ENCODE assay signal across 8 cellular contexts in the genomic region with DNA sequence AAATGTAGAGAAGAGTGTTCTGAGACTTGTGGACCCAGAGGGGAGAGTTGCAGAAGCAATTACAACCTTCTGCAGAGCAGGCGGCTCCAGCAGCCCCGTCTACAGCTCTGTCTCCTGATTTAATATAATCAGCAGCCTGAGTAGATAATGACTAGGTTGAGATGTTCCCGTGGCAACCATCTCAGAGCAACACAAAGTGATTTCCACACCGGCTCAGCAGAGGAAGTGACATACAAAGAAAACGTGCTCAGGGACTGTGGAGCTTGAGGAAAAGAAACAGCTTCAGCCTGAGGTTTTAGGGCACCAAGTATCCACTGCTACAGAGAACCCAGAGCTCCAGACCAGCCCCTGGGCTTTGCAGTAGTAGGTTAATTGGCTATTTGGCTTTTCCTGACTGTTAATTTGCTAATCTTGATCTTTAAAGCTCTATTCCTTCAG.
DNase-seq lines count a peak whose midpoint lies in the region; ATAC-seq and TF ChIP-seq lines count a peak whose summit lies in the region.

No MANE protein-coding gene starts in this region.

- no peak overlapping the region for H3K4me3 ChIP-seq in body of pancreas

- DNase-seq in HCEC 1CT (peak; percentile 67), NCI-H2227 (lab: John Stamatoyannopoulos, UW; ENCODE audit: unreplicated experiment) (peak; percentile 93), body of pancreas (peak; percentile 13 to 55 (median 28)), kidney tubule cell (ENCODE audit: low spot score) (peak; percentile 82)
- no peak for DNase-seq in stimulated activated CD8-positive, alpha-beta memory T cell treated with anti-CD3 and anti-CD28 coated beads, Interleukin-4, amount 100 ng/mL, for 48 hours
- DNase-seq in activated effector memory CD4-positive, alpha-beta T cell treated with Interleukin-2 at 50 U/mL for 16 hours, result no peak

- TF ChIP-seq CTCF in body of pancreas (IDR thresholded peaks at IDR 0.05), result no peak

- H3K27ac ChIP-seq in body of pancreas, result peak overlapping the region in 1 of 4 donors; percentile 9

- no peaks in the 10 kb centered on the region for H3K27me3 ChIP-seq in body of pancreas

- TF ChIP-seq POLR2A in body of pancreas (IDR thresholded peaks at IDR 0.05), result no peak

- intact Hi-C loops in body of pancreas (cut with DNase I), result no loop called here

- no peaks in the 10 kb centered on the region for H3K36me3 ChIP-seq in body of pancreas (replicated peaks in 1 of 2; ENCODE audit: insufficient read depth in 1 of 2, low read depth in 2 of 2)

- H3K4me1 ChIP-seq in body of pancreas, result no peaks in the 10 kb centered on the region

- 24 to 29% methylated on average over 5 of the region's 5 CpGs for WGBS in body of pancreas, 2 donors

- ATAC-seq in body of pancreas (peak; percentile 72), GM21515 (IDR thresholded peaks at IDR 0.05; ENCODE audit: unreplicated experiment) (no peak), HG03457 (IDR thresholded peaks at IDR 0.05; ENCODE audit: unreplicated experiment) (no peak)

- no peaks in the 10 kb centered on the region for H3K9me3 ChIP-seq in body of pancreas

Comparison
In these comparisons a context has a peak if more than half of its experiments do, and no peak if none do; other contexts are left out.
1. DNase-seq: peak in HCEC 1CT (single experiment), NCI-H2227 (single experiment), body of pancreas (4 of 4) and kidney tubule cell (single experiment); none in stimulated activated CD8-positive, alpha-beta memory T cell treated with anti-CD3 and anti-CD28 coated beads, Interleukin-4, amount 100 ng/mL, for 48 hours (single experiment) and activated effector memory CD4-positive, alpha-beta T cell treated with Interleukin-2 at 50 U/mL for 16 hours (single experiment).